1 cellular context compared by ENCODE assay signal in genomic region chr11:101862410-101863233, GRCh38.
TF ChIP-seq lines count a peak whose summit lies in the region.

No MANE protein-coding gene starts in this region.

TF ChIP-seq in HepG2, 621 proteins besides CTCF, POLR2A, EP300 and RAD21 (continued from another document and continues in another):
- TF ChIP-seq, protein P1, sequence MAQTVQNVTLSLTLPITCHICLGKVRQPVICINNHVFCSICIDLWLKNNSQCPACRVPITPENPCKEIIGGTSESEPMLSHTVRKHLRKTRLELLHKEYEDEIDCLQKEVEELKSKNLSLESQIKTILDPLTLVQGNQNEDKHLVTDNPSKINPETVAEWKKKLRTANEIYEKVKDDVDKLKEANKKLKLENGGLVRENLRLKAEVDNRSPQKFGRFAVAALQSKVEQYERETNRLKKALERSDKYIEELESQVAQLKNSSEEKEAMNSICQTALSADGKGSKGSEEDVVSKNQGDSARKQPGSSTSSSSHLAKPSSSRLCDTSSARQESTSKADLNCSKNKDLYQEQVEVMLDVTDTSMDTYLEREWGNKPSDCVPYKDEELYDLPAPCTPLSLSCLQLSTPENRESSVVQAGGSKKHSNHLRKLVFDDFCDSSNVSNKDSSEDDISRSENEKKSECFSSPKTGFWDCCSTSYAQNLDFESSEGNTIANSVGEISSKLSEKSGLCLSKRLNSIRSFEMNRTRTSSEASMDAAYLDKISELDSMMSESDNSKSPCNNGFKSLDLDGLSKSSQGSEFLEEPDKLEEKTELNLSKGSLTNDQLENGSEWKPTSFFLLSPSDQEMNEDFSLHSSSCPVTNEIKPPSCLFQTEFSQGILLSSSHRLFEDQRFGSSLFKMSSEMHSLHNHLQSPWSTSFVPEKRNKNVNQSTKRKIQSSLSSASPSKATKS (CRISPR knock-in tag; IDR thresholded peaks at IDR 0.05), result no peak
- TF ChIP-seq BCL6 (CRISPR knock-in tag; IDR thresholded peaks at IDR 0.05), result no peak
- TF ChIP-seq, protein P2, sequence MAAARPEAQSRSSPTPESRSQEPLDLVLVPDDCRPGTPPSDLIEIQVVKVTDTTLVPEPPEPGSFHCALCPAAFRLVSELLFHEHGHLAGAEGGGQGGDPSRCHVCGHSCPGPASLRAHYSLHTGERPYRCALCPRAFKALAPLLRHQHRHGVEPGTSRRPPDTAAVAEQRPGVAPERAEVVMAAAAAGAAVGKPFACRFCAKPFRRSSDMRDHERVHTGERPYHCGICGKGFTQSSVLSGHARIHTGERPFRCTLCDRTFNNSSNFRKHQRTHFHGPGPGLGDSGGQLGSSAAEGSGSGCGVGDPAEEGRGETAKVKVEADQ (CRISPR knock-in tag; IDR thresholded peaks at IDR 0.05; ENCODE audit: borderline replicate concordance), result no peak
- TF ChIP-seq, protein P3, sequence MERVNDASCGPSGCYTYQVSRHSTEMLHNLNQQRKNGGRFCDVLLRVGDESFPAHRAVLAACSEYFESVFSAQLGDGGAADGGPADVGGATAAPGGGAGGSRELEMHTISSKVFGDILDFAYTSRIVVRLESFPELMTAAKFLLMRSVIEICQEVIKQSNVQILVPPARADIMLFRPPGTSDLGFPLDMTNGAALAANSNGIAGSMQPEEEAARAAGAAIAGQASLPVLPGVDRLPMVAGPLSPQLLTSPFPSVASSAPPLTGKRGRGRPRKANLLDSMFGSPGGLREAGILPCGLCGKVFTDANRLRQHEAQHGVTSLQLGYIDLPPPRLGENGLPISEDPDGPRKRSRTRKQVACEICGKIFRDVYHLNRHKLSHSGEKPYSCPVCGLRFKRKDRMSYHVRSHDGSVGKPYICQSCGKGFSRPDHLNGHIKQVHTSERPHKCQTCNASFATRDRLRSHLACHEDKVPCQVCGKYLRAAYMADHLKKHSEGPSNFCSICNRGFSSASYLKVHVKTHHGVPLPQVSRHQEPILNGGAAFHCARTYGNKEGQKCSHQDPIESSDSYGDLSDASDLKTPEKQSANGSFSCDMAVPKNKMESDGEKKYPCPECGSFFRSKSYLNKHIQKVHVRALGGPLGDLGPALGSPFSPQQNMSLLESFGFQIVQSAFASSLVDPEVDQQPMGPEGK (CRISPR knock-in tag; IDR thresholded peaks at IDR 0.05), result peak; percentile 43; the same call in 1 of the 2 replicates
- no peak for TF ChIP-seq SCMH1 (CRISPR knock-in tag; IDR thresholded peaks at IDR 0.05; ENCODE audit: borderline replicate concordance)
- TF ChIP-seq ZNF318 (CRISPR knock-in tag; IDR thresholded peaks at IDR 0.05), result no peak
- TF ChIP-seq FOXO1 (CRISPR knock-in tag; IDR thresholded peaks at IDR 0.05), result peak; percentile 25; the same call in 1 of the 2 replicates
- no peak for TF ChIP-seq ZNF782 (CRISPR knock-in tag; IDR thresholded peaks at IDR 0.05; ENCODE audit: borderline replicate concordance)
- no peak for TF ChIP-seq PRDM10 (CRISPR knock-in tag; IDR thresholded peaks at IDR 0.05; ENCODE audit: low read depth)
- no peak for TF ChIP-seq KDM1A (CRISPR knock-in tag; IDR thresholded peaks at IDR 0.05)
- TF ChIP-seq, protein P4, sequence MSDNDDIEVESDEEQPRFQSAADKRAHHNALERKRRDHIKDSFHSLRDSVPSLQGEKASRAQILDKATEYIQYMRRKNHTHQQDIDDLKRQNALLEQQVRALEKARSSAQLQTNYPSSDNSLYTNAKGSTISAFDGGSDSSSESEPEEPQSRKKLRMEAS (IDR thresholded peaks at IDR 0.05), result no peak
- no peak for TF ChIP-seq SRF (IDR thresholded peaks at IDR 0.05; ENCODE audit: low read depth, low read length)
- TF ChIP-seq ZFP82 (CRISPR knock-in tag; IDR thresholded peaks at IDR 0.05; ENCODE audit: borderline replicate concordance), result no peak
- TF ChIP-seq, protein P5, sequence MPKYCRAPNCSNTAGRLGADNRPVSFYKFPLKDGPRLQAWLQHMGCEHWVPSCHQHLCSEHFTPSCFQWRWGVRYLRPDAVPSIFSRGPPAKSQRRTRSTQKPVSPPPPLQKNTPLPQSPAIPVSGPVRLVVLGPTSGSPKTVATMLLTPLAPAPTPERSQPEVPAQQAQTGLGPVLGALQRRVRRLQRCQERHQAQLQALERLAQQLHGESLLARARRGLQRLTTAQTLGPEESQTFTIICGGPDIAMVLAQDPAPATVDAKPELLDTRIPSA (CRISPR knock-in tag; IDR thresholded peaks at IDR 0.05; ENCODE audit: borderline replicate concordance), result no peak
- TF ChIP-seq ZNF496 (CRISPR knock-in tag; IDR thresholded peaks at IDR 0.05; ENCODE audit: insufficient replicate concordance), result no peak
- TF ChIP-seq ZNF343 (CRISPR knock-in tag; IDR thresholded peaks at IDR 0.05), result no peak
- no peak for TF ChIP-seq PHF5A (CRISPR knock-in tag; IDR thresholded peaks at IDR 0.05; ENCODE audit: low read depth, unreplicated experiment)
- peak; percentile 94 for TF ChIP-seq CEBPB (IDR thresholded peaks at IDR 0.05; ENCODE audit: borderline replicate concordance, low read depth, low read length)
- no peak for TF ChIP-seq MBD4 (IDR thresholded peaks at IDR 0.05; ENCODE audit: borderline replicate concordance, low read length)
- TF ChIP-seq, protein P6, sequence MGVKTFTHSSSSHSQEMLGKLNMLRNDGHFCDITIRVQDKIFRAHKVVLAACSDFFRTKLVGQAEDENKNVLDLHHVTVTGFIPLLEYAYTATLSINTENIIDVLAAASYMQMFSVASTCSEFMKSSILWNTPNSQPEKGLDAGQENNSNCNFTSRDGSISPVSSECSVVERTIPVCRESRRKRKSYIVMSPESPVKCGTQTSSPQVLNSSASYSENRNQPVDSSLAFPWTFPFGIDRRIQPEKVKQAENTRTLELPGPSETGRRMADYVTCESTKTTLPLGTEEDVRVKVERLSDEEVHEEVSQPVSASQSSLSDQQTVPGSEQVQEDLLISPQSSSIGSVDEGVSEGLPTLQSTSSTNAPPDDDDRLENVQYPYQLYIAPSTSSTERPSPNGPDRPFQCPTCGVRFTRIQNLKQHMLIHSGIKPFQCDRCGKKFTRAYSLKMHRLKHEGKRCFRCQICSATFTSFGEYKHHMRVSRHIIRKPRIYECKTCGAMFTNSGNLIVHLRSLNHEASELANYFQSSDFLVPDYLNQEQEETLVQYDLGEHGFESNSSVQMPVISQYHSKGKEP (CRISPR knock-in tag; IDR thresholded peaks at IDR 0.05), result no peak
- no peak for TF ChIP-seq SUZ12 (IDR thresholded peaks at IDR 0.05; ENCODE audit: low read depth, low read length)
- no peak for TF ChIP-seq SMYD3 (CRISPR knock-in tag; IDR thresholded peaks at IDR 0.05)
- no peak for TF ChIP-seq ZBTB1 (CRISPR knock-in tag; IDR thresholded peaks at IDR 0.05; ENCODE audit: borderline replicate concordance)
- TF ChIP-seq ZNF160 (CRISPR knock-in tag; IDR thresholded peaks at IDR 0.05), result no peak
- no peak for TF ChIP-seq SOX13 (IDR thresholded peaks at IDR 0.05)
- peak in 1 of 2 experiments; percentile 42; a peak in 1 of 4 replicates for TF ChIP-seq SOX13 (CRISPR knock-in tag; conservative IDR thresholded peaks at IDR 0.05 in 1 of 2, IDR thresholded peaks at IDR 0.05 in 1 of 2)
- TF ChIP-seq SALL2 (CRISPR knock-in tag; IDR thresholded peaks at IDR 0.05), result no peak
- no peak for TF ChIP-seq KLF6 (CRISPR knock-in tag; IDR thresholded peaks at IDR 0.05)
- no peak for TF ChIP-seq POLR2AphosphoS5 (IDR thresholded peaks at IDR 0.05; ENCODE audit: low read depth, low read length)
- no peak for TF ChIP-seq GTF2F1 (IDR thresholded peaks at IDR 0.05; ENCODE audit: low read length)
- no peak for TF ChIP-seq CHD2 (IDR thresholded peaks at IDR 0.05; ENCODE audit: low read depth, low read length)
- no peak for TF ChIP-seq ERF (CRISPR knock-in tag; IDR thresholded peaks at IDR 0.05)
- TF ChIP-seq, protein P7, sequence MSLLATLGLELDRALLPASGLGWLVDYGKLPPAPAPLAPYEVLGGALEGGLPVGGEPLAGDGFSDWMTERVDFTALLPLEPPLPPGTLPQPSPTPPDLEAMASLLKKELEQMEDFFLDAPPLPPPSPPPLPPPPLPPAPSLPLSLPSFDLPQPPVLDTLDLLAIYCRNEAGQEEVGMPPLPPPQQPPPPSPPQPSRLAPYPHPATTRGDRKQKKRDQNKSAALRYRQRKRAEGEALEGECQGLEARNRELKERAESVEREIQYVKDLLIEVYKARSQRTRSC (CRISPR knock-in tag; IDR thresholded peaks at IDR 0.05; ENCODE audit: low read depth), result no peak
- no peak for TF ChIP-seq ZUFSP (CRISPR knock-in tag; IDR thresholded peaks at IDR 0.05; ENCODE audit: borderline replicate concordance)
- no peak for TF ChIP-seq GATAD1 (CRISPR knock-in tag; IDR thresholded peaks at IDR 0.05)
- no peak for TF ChIP-seq ZNF775 (CRISPR knock-in tag; IDR thresholded peaks at IDR 0.05; ENCODE audit: borderline replicate concordance)
- no peak for TF ChIP-seq RBFOX2 (IDR thresholded peaks at IDR 0.05; ENCODE audit: low read depth, low read length)
